Comparison of ENCODE assay signal across 12 cellular contexts in the genomic region with DNA sequence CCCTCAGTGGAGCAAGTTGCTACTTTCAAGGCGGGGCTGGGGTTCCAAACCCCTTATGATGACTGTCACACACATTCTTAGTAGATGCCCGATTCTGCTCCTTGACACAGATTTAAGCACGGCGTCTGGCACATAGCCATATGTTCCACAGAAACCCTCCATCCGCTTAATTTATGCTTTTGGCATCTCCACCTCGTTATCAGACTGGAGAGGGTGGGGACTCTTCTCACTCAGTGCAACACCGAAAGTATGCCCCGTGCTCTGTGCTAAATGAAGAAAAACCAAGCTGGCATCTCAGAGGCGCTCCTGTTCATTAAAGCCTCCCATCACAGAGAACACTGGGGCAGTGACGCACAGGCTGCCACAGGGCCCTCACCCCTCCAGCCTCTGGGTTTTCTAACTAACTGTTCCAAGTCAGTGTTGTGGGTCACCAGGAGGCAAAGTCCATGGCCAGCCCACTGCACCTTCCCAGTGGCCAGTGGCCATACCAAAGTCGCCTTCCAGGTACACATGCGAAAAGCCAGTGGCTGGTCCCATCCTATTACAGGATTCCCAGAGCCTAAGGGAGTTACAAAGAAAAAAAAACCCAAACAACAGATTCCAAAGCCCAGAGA. TPM values are rescaled to one million over a fixed set of nuclear protein-coding genes. Genes with fewer than 3 reads are reported as not detected.
DNase-seq lines count a peak whose midpoint lies in the region; ATAC-seq and TF ChIP-seq lines count a peak whose summit lies in the region.
"Had no signal": no experiment of that assay in that cellular context is flagged by ENCODE, and none has a peak within 500 bp of the region (broad histone marks: within the 10 kb centered on the region; RNA-seq: fewer than 3 reads in every experiment).

No MANE protein-coding gene starts in this region.

- H3K4me1 ChIP-seq in stomach smooth muscle (ENCODE audit: control insufficient read depth, insufficient read depth, low read length) (peaks cover 35% of the 10 kb centered on the region), BE2C (no peaks in the 10 kb centered on the region)
- H3K4me1 ChIP-seq: ascending aorta had no signal

- no peaks in the 10 kb centered on the region for H3K9me3 ChIP-seq in stomach smooth muscle (ENCODE audit: control insufficient read depth in 2 of 2, low read length in 2 of 2)
- no peaks in the 10 kb centered on the region for H3K9me3 ChIP-seq in BE2C
- H3K9me3 ChIP-seq: ascending aorta had no signal

- DNase-seq in activated T-cell treated with anti-CD3 and anti-CD28 coated beads, Interleukin-2, amount 50 U/mL, for 72 hours, result no peak
- DNase-seq in activated T-cell treated with anti-CD3 and anti-CD28 coated beads, Interleukin-2, amount 50 U/mL, for 48 hours, result no peak
- DNase-seq in NCI-H82 treated with DMSO at 0.1 percent for 48 hours (lab: John Stamatoyannopoulos, UW; ENCODE audit: unreplicated experiment), result peak; percentile 78
- DNase-seq in astrocyte of the hippocampus (ENCODE audit: low read depth, low spot score), result peak; percentile 65
- no peak for DNase-seq in SW480 (ENCODE audit: low spot score)
- DNase-seq in left colon, result no peak
- no peak for DNase-seq in BE2C
- DNase-seq: foreskin melanocyte, NCI-H1048, SW 1271 had no signal

- TF ChIP-seq CTCF in BE2C (IDR thresholded peaks at IDR 0.05; ENCODE audit: low read depth, low read length), result no peak

- no peaks in the 10 kb centered on the region for H3K9me3 Mint-ChIP-seq in activated T-cell treated with anti-CD3 and anti-CD28 coated beads, Interleukin-2, amount 50 U/mL, for 72 hours

- peak; percentile 16 to 29 for ATAC-seq in activated T-cell treated with anti-CD3 and anti-CD28 coated beads, Interleukin-2, amount 50 U/mL, for 72 hours (replicated peaks in 1 of 2)
- no peak for ATAC-seq in left colon

- H3K36me3 ChIP-seq in stomach smooth muscle (ENCODE audit: control insufficient read depth in 2 of 2, insufficient read depth in 2 of 2, low read length in 2 of 2), result no peaks in the 10 kb centered on the region
- H3K36me3 ChIP-seq in BE2C, result no peaks in the 10 kb centered on the region
- H3K36me3 ChIP-seq: ascending aorta had no signal

- peaks cover 91% of the 10 kb centered on the region for H3K4me1 Mint-ChIP-seq in activated T-cell treated with anti-CD3 and anti-CD28 coated beads, Interleukin-2, amount 50 U/mL, for 72 hours (ENCODE audit: low read depth)

- peak overlapping the region; percentile 35 for H3K27ac Mint-ChIP-seq in activated T-cell treated with anti-CD3 and anti-CD28 coated beads, Interleukin-2, amount 50 U/mL, for 72 hours

- peak overlapping the region; percentile 24 for H3K27ac ChIP-seq in stomach smooth muscle (ENCODE audit: low read length)
- H3K27ac ChIP-seq: ascending aorta had no signal

- H3K9ac ChIP-seq in stomach smooth muscle (ENCODE audit: low read length in 2 of 2), result no peak overlapping the region

- no peaks in the 10 kb centered on the region for H3K27me3 Mint-ChIP-seq in activated T-cell treated with anti-CD3 and anti-CD28 coated beads, Interleukin-2, amount 50 U/mL, for 72 hours (ENCODE audit: low read depth)

- intact Hi-C loops in left colon (cut with DNase I, micrococcal nuclease), result no loop called here

- H3K27me3 ChIP-seq in stomach smooth muscle (ENCODE audit: control insufficient read depth in 1 of 2, insufficient read depth in 2 of 2, low read length in 2 of 2) (peaks cover 0 to 2% of the 10 kb centered on the region in 2 donors), BE2C (no peaks in the 10 kb centered on the region)
- H3K27me3 ChIP-seq: ascending aorta had no signal

- H3K36me3 Mint-ChIP-seq in activated T-cell treated with anti-CD3 and anti-CD28 coated beads, Interleukin-2, amount 50 U/mL, for 72 hours (ENCODE audit: insufficient read depth in 2 of 2), result peaks cover 3 to 4% of the 10 kb centered on the region in 2 donors

- peak overlapping the region; percentile 60 to 63 for H3K4me3 Mint-ChIP-seq in activated T-cell treated with anti-CD3 and anti-CD28 coated beads, Interleukin-2, amount 50 U/mL, for 72 hours

- H3K4me3 ChIP-seq in stomach smooth muscle (ENCODE audit: low read length in 2 of 2) (peak overlapping the region in 1 of 2 donors; percentile 1), BE2C (ENCODE audit: low read depth, low read length) (no peak overlapping the region)
- H3K4me3 ChIP-seq: ascending aorta had no signal

RNA-seq across cellular contexts. Expression of a gene that starts 27.3 kb away (rescaled TPM):
- 100 to 1,000 TPM; 103 to 111 TPM for total RNA-seq in activated T-cell treated with anti-CD3 and anti-CD28 coated beads, Interleukin-2, amount 50 U/mL, for 72 hours
- 10 to 100 TPM; 52.4 to 65.8 TPM for total RNA-seq in left colon
- polyA plus RNA-seq in BE2C (2012; ENCODE audit: insufficient read depth, insufficient read length, low read depth), result 23.6 TPM

Comparison
In these comparisons a context has a peak if more than half of its experiments do, and no peak if none do; other contexts are left out.
1. DNase-seq: peak in NCI-H82 treated with DMSO at 0.1 percent for 48 hours (single experiment) and astrocyte of the hippocampus (single experiment); none in activated T-cell treated with anti-CD3 and anti-CD28 coated beads, Interleukin-2, amount 50 U/mL, for 72 hours (0 of 2), activated T-cell treated with anti-CD3 and anti-CD28 coated beads, Interleukin-2, amount 50 U/mL, for 48 hours (0 of 2), SW480 (single experiment), left colon (0 of 2) and BE2C (single experiment).